ENCODE assay signal across 28 cellular contexts in genomic region chr5:18276939-18277338, GRCh38.
"Had no signal": no experiment of that assay in that cellular context is flagged by ENCODE, and none has a peak within 500 bp of the region (broad histone marks: within the 10 kb centered on the region; RNA-seq: fewer than 3 reads in every experiment).

No MANE protein-coding gene starts in this region.

- H3K27ac ChIP-seq: neutrophil, pancreas, prostate gland, skin epidermis, spleen, suprapubic skin, testis, tibial artery, transverse colon, upper lobe of right lung, uterus had no signal

- H3K27me3 ChIP-seq: neutrophil, pancreas, spleen, suprapubic skin, testis, tibial artery, transverse colon, upper lobe of right lung, uterus had no signal

- H3K36me3 ChIP-seq: neutrophil, pancreas, prostate gland, spleen, suprapubic skin, tibial artery, transverse colon, upper lobe of right lung, uterus had no signal

- DNase-seq: naive thymus-derived CD8-positive, alpha-beta T cell; nephron progenitor cell; nucleus accumbens; pancreas; right cardiac atrium; spleen; stimulated activated CD4-positive, alpha-beta T cell treated with anti-CD3 and anti-CD28 coated beads, Interleukin-12 subunit alpha, Interleukin-12 subunit beta, amount 100 ng/mL, for 4 hours; stimulated activated CD4-positive, alpha-beta T cell treated with anti-CD3 and anti-CD28 coated beads, Interleukin-1b, Interleukin-23, amount 100 ng/mL, for 48 hours; stimulated activated CD4-positive, alpha-beta T cell treated with anti-CD3 and anti-CD28 coated beads, Interleukin-4, amount 100 ng/mL, for 1 hour; stimulated activated CD4-positive, alpha-beta T cell treated with anti-CD3 and anti-CD28 coated beads, Interleukin-4, amount 100 ng/mL, for 4 hours; stimulated activated CD8-positive, alpha-beta memory T cell treated with anti-CD3 and anti-CD28 coated beads, Interleukin-4, amount 100 ng/mL, for 48 hours; stimulated activated naive CD4-positive, alpha-beta T cell; stimulated activated naive CD8-positive, alpha-beta T cell treated with anti-CD3 and anti-CD28 coated beads, Interleukin-15, amount 100 ng/mL, for 72 hours; stimulated activated naive CD8-positive, alpha-beta T cell treated with anti-CD3 and anti-CD28 coated beads, Interleukin-15, Interleukin-2, amounts not matched to agents 100 U/mL and 50 U/mL, for 24 hours; substantia nigra; testis; tibial artery; transverse colon; upper lobe of right lung; uterus had no signal

- ATAC-seq: naive thymus-derived CD8-positive, alpha-beta T cell; natural killer cell treated with Interleukin-12 subunit alpha and Interleukin-12 subunit beta and Interleukin-15 and Interleukin-18, amount 100 ng/mL, for 72 hours; pancreas; right cardiac atrium; sciatic nerve; stimulated activated memory B cell treated with anti-CD40 and anti-IgM and Interleukin-4, amounts not matched to agents 10 μg/mL and 1 μg/mL and 100 μg/mL, for 72 hours; stimulated activated naive CD8-positive, alpha-beta T cell treated with anti-CD3 and anti-CD28 coated beads, Interleukin-15, amount 100 ng/mL, for 72 hours; stimulated activated naive CD8-positive, alpha-beta T cell treated with anti-CD3 and anti-CD28 coated beads, Interleukin-15, Interleukin-2, amounts not matched to agents 100 U/mL and 50 U/mL, for 24 hours; upper lobe of right lung had no signal

- H3K4me3 ChIP-seq: pancreas, prostate gland, skin epidermis, smooth muscle cell, spleen, suprapubic skin, testis, tibial artery, transverse colon, upper lobe of right lung, uterus had no signal

- H3K9me3 ChIP-seq: neutrophil, pancreas, prostate gland, suprapubic skin, testis, tibial artery, transverse colon, upper lobe of right lung, uterus had no signal
